Comparison of ENCODE assay signal across 13 cellular contexts in the genomic region with DNA sequence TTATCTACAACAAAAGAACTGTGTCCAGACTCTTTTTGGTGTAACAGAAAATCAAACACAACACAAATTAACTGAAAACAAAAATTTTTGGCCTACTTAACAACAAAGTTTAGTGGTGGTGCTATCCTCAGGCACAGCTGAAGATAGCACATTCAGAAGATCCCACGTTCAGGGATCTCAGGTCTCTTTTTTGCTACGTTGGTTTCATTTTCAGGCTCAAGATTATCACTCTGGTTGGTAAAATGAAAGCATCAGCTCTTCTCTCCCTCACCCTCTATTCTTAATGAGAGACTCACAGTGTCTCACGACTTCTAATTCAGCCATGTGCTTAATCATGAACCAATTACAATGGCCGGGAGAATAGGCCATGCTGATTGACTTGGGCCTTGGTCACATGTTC.
DNase-seq lines count a peak whose midpoint lies in the region; ATAC-seq and TF ChIP-seq lines count a peak whose summit lies in the region.
"Had no signal": no experiment of that assay in that cellular context is flagged by ENCODE, and none has a peak within 500 bp of the region (broad histone marks: within the 10 kb centered on the region; RNA-seq: fewer than 3 reads in every experiment).

No MANE protein-coding gene starts in this region.

- CTCF ChIA-PET in WTC11 (lab: Charles Lee): no interaction called here

- no peak overlapping the region for H3K27ac Mint-ChIP-seq in WTC11
- H3K27ac Mint-ChIP-seq: activated B cell treated with CpG ODN at 0.5 μM for 24 hours; activated naive CD4-positive, alpha-beta T cell treated with anti-CD3 and anti-CD28 coated beads, Interleukin-2, amount 10 ng/mL, durations not matched to agents 7 days and 5 days had no signal

- DNase-seq in activated CD4-positive, CD25-positive, alpha-beta regulatory T cell (lab: John Stamatoyannopoulos, UW): no peak
- DNase-seq in WTC11 (ENCODE audit: low spot score) (no peak), ecto neural progenitor cell (ENCODE audit: low spot score) (no peak)
- no peak for DNase-seq in activated naive CD4-positive, alpha-beta T cell treated with anti-CD3 and anti-CD28 coated beads, Interleukin-2, amount 50 U/mL, for 16 hours
- DNase-seq: activated B cell treated with CpG ODN at 0.5 μM for 24 hours; activated naive CD4-positive, alpha-beta T cell treated with anti-CD3 and anti-CD28 coated beads, Interleukin-2, amount 10 ng/mL, durations not matched to agents 7 days and 5 days; effector CD8-positive, alpha-beta T cell; GDM1; NCI-H187 had no signal

- no peak for TF ChIP-seq CTCF in WTC11 (IDR thresholded peaks at IDR 0.05)

- no peaks in the 10 kb centered on the region for H3K36me3 Mint-ChIP-seq in WTC11
- H3K36me3 Mint-ChIP-seq: activated naive CD4-positive, alpha-beta T cell treated with anti-CD3 and anti-CD28 coated beads, Interleukin-2, amount 10 ng/mL, durations not matched to agents 7 days and 5 days had no signal

- POLR2A ChIA-PET in WTC11 (lab: Charles Lee): no interaction called here

- no peaks in the 10 kb centered on the region; the same call in 1 of the 2 replicates for H3K27me3 Mint-ChIP-seq in WTC11 (ENCODE audit: low read depth)
- H3K27me3 Mint-ChIP-seq: activated B cell treated with CpG ODN at 0.5 μM for 24 hours had no signal

- H3K4me1 Mint-ChIP-seq in WTC11: peaks cover 7% of the 10 kb centered on the region; the same call in 1 of the 2 replicates
- H3K4me1 Mint-ChIP-seq: activated B cell treated with CpG ODN at 0.5 μM for 24 hours; activated naive CD4-positive, alpha-beta T cell treated with anti-CD3 and anti-CD28 coated beads, Interleukin-2, amount 10 ng/mL, durations not matched to agents 7 days and 5 days had no signal

- H3K4me3 Mint-ChIP-seq in WTC11: no peak overlapping the region
- H3K4me3 Mint-ChIP-seq: activated B cell treated with CpG ODN at 0.5 μM for 24 hours; activated naive CD4-positive, alpha-beta T cell treated with anti-CD3 and anti-CD28 coated beads, Interleukin-2, amount 10 ng/mL, durations not matched to agents 7 days and 5 days had no signal

- H3K9me3 Mint-ChIP-seq in WTC11: peaks cover 7% of the 10 kb centered on the region; the same call in 1 of the 2 replicates
- H3K9me3 Mint-ChIP-seq: activated B cell treated with CpG ODN at 0.5 μM for 24 hours; activated naive CD4-positive, alpha-beta T cell treated with anti-CD3 and anti-CD28 coated beads, Interleukin-2, amount 10 ng/mL, durations not matched to agents 7 days and 5 days had no signal

- peak; percentile 88 for ATAC-seq in GM18502 (IDR thresholded peaks at IDR 0.05; ENCODE audit: poor library complexity, unreplicated experiment)
- ATAC-seq in GM19395 (IDR thresholded peaks at IDR 0.05; ENCODE audit: unreplicated experiment): peak; percentile 90
- peak; percentile 63 for ATAC-seq in HG02610 (IDR thresholded peaks at IDR 0.05; ENCODE audit: unreplicated experiment)
- ATAC-seq in HG03439 (IDR thresholded peaks at IDR 0.05; ENCODE audit: unreplicated experiment): peak; percentile 74
- ATAC-seq in WTC11: no peak

TF ChIP-seq in WTC11, 78 proteins besides CTCF, POLR2A, EP300 and RAD21 (continues in another document):
- TF ChIP-seq, protein P1, sequence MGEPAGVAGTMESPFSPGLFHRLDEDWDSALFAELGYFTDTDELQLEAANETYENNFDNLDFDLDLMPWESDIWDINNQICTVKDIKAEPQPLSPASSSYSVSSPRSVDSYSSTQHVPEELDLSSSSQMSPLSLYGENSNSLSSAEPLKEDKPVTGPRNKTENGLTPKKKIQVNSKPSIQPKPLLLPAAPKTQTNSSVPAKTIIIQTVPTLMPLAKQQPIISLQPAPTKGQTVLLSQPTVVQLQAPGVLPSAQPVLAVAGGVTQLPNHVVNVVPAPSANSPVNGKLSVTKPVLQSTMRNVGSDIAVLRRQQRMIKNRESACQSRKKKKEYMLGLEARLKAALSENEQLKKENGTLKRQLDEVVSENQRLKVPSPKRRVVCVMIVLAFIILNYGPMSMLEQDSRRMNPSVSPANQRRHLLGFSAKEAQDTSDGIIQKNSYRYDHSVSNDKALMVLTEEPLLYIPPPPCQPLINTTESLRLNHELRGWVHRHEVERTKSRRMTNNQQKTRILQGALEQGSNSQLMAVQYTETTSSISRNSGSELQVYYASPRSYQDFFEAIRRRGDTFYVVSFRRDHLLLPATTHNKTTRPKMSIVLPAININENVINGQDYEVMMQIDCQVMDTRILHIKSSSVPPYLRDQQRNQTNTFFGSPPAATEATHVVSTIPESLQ (CRISPR knock-in tag; IDR thresholded peaks at IDR 0.05): no peak
- TF ChIP-seq NFATC4 (CRISPR knock-in tag; IDR thresholded peaks at IDR 0.05) (no peak), TCF7 (CRISPR knock-in tag; IDR thresholded peaks at IDR 0.05; ENCODE audit: low read depth) (no peak), SP1 (CRISPR knock-in tag; conservative IDR thresholded peaks at IDR 0.05) (no peak), PRRX2 (CRISPR knock-in tag; IDR thresholded peaks at IDR 0.05) (no peak), ZNF263 (CRISPR knock-in tag; IDR thresholded peaks at IDR 0.05; ENCODE audit: low read depth) (no peak), SMAD4 (CRISPR knock-in tag; IDR thresholded peaks at IDR 0.05) (no peak)
- TF ChIP-seq, protein P2, sequence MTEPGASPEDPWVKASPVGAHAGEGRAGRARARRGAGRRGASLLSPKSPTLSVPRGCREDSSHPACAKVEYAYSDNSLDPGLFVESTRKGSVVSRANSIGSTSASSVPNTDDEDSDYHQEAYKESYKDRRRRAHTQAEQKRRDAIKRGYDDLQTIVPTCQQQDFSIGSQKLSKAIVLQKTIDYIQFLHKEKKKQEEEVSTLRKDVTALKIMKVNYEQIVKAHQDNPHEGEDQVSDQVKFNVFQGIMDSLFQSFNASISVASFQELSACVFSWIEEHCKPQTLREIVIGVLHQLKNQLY (CRISPR knock-in tag; IDR thresholded peaks at IDR 0.05): no peak
- TF ChIP-seq, protein P3, sequence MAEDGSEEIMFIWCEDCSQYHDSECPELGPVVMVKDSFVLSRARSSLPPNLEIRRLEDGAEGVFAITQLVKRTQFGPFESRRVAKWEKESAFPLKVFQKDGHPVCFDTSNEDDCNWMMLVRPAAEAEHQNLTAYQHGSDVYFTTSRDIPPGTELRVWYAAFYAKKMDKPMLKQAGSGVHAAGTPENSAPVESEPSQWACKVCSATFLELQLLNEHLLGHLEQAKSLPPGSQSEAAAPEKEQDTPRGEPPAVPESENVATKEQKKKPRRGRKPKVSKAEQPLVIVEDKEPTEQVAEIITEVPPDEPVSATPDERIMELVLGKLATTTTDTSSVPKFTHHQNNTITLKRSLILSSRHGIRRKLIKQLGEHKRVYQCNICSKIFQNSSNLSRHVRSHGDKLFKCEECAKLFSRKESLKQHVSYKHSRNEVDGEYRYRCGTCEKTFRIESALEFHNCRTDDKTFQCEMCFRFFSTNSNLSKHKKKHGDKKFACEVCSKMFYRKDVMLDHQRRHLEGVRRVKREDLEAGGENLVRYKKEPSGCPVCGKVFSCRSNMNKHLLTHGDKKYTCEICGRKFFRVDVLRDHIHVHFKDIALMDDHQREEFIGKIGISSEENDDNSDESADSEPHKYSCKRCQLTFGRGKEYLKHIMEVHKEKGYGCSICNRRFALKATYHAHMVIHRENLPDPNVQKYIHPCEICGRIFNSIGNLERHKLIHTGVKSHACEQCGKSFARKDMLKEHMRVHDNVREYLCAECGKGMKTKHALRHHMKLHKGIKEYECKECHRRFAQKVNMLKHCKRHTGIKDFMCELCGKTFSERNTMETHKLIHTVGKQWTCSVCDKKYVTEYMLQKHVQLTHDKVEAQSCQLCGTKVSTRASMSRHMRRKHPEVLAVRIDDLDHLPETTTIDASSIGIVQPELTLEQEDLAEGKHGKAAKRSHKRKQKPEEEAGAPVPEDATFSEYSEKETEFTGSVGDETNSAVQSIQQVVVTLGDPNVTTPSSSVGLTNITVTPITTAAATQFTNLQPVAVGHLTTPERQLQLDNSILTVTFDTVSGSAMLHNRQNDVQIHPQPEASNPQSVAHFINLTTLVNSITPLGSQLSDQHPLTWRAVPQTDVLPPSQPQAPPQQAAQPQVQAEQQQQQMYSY (CRISPR knock-in tag; IDR thresholded peaks at IDR 0.05): no peak
- TF ChIP-seq, protein P4, sequence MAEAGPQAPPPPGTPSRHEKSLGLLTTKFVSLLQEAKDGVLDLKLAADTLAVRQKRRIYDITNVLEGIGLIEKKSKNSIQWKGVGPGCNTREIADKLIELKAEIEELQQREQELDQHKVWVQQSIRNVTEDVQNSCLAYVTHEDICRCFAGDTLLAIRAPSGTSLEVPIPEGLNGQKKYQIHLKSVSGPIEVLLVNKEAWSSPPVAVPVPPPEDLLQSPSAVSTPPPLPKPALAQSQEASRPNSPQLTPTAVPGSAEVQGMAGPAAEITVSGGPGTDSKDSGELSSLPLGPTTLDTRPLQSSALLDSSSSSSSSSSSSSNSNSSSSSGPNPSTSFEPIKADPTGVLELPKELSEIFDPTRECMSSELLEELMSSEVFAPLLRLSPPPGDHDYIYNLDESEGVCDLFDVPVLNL (CRISPR knock-in tag; IDR thresholded peaks at IDR 0.05; ENCODE audit: borderline replicate concordance, low read depth): no peak
- TF ChIP-seq, protein P5, sequence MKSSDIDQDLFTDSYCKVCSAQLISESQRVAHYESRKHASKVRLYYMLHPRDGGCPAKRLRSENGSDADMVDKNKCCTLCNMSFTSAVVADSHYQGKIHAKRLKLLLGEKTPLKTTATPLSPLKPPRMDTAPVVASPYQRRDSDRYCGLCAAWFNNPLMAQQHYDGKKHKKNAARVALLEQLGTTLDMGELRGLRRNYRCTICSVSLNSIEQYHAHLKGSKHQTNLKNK (CRISPR knock-in tag; IDR thresholded peaks at IDR 0.05): no peak
